ENCODE assay signal across 1 cellular context in the genomic region with DNA sequence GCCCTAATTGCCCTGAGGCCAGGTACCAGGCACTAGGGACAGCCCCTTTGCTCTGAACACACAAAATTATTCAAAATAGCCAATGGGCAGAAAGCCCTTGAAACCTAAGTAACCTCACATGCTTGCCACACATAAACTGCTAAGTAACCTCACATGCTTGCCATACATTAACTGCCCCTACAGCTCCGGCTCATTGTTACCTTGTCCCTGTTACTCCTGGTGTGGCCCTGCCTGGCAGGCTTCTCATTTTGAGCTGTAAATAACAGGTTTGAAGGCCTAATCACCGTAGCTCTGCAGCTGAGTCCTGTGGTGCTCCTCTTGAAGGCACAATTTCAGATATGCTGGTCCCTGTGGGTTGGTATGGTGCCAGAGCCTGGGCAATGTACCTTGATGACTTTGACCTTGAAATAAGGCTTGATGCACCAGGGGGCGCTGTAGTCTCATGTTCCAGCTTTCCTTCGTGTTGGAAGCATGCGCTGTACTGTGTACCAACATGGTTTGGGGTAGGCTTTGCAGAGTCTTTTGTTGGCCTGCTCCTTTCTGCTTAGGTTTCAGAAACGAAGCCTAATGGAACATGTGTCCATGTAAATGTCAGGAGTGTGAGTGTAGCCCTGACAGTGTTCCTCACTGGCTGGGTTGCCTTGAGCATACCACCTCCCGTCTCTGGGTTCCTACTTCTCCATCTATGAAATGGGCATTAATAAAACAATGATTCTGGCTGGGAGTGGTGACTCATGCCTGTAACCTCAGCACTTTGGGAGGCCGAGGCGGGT.
TF ChIP-seq lines count a peak whose summit lies in the region.

No MANE protein-coding gene starts in this region.

TF ChIP-seq in HEK293, 187 proteins besides CTCF, POLR2A, EP300 and RAD21 (continued from another document):
- TF ChIP-seq ZNF654 (tag by site-specific recombination; IDR thresholded peaks at IDR 0.05; ENCODE audit: low read depth) (peak; percentile 80), GLI2 (tag by site-specific recombination; IDR thresholded peaks at IDR 0.05; ENCODE audit: borderline replicate concordance, low read depth) (no peak), MYNN (tag by site-specific recombination; IDR thresholded peaks at IDR 0.05; ENCODE audit: borderline replicate concordance) (no peak), KLF10 (tag by site-specific recombination; IDR thresholded peaks at IDR 0.05) (no peak), ZNF670 (tag by site-specific recombination; IDR thresholded peaks at IDR 0.05; ENCODE audit: low read depth) (no peak), ZNF341 (tag by site-specific recombination; IDR thresholded peaks at IDR 0.05; ENCODE audit: low read depth) (no peak), ZNF138 (tag by site-specific recombination; IDR thresholded peaks at IDR 0.05; ENCODE audit: borderline replicate concordance) (no peak), ZNF416 (tag by site-specific recombination; IDR thresholded peaks at IDR 0.05) (no peak), ZNF555 (tag by site-specific recombination; conservative IDR thresholded peaks at IDR 0.05) (no peak), ZNF600 (tag by site-specific recombination; IDR thresholded peaks at IDR 0.05) (peak; percentile 93), ZNF280C (tag by site-specific recombination; IDR thresholded peaks at IDR 0.05) (no peak), ZNF561 (tag by site-specific recombination; IDR thresholded peaks at IDR 0.05; ENCODE audit: borderline replicate concordance) (no peak), ZSCAN5A (tag by site-specific recombination; IDR thresholded peaks at IDR 0.05) (no peak), ZNF2 (tag by site-specific recombination; IDR thresholded peaks at IDR 0.05) (peak; percentile 90; the same call in 1 of the 2 replicates), ZNF768 (tag by site-specific recombination; IDR thresholded peaks at IDR 0.05) (no peak), SALL2 (tag by site-specific recombination; IDR thresholded peaks at IDR 0.05; ENCODE audit: borderline replicate concordance) (no peak), ZNF626 (tag by site-specific recombination; IDR thresholded peaks at IDR 0.05) (no peak), ZBTB20 (tag by site-specific recombination; IDR thresholded peaks at IDR 0.05) (no peak), ZNF175 (tag by site-specific recombination; IDR thresholded peaks at IDR 0.05) (no peak), ZIC2 (tag by site-specific recombination; IDR thresholded peaks at IDR 0.05) (no peak)
- TF ChIP-seq, protein P1, sequence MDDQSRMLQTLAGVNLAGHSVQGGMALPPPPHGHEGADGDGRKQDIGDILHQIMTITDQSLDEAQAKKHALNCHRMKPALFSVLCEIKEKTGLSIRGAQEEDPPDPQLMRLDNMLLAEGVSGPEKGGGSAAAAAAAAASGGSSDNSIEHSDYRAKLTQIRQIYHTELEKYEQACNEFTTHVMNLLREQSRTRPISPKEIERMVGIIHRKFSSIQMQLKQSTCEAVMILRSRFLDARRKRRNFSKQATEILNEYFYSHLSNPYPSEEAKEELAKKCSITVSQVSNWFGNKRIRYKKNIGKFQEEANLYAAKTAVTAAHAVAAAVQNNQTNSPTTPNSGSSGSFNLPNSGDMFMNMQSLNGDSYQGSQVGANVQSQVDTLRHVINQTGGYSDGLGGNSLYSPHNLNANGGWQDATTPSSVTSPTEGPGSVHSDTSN (CRISPR knock-in tag; IDR thresholded peaks at IDR 0.05): no peak
- TF ChIP-seq, protein P2, sequence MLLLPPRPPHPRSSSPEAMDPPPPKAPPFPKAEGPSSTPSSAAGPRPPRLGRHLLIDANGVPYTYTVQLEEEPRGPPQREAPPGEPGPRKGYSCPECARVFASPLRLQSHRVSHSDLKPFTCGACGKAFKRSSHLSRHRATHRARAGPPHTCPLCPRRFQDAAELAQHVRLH (tag by site-specific recombination; IDR thresholded peaks at IDR 0.05): peak; percentile 71
